Comparison of ENCODE assay signal across 8 cellular contexts in genomic region chr12:104285740-104286537, GRCh38. TPM values are rescaled to one million over a fixed set of nuclear protein-coding genes. Genes with fewer than 3 reads are reported as not detected.
A peak's percentile ranks its signal among the peaks of the same experiment; 100 is the strongest.
DNase-seq lines count a peak whose midpoint lies in the region; ATAC-seq and TF ChIP-seq lines count a peak whose summit lies in the region.

No MANE protein-coding gene starts in this region.

- peak; percentile 52 to 62 for ATAC-seq in lower lobe of right lung
- ATAC-seq in left lobe of liver = no peak

- 66 to 74% methylated on average over 3 of the region's 3 CpGs for WGBS in tibial nerve, 2 donors

- no peak for TF ChIP-seq CTCF in lower lobe of right lung (IDR thresholded peaks at IDR 0.05)
- TF ChIP-seq CTCF in tibial nerve (IDR thresholded peaks at IDR 0.05) = no peak

- no peak for TF ChIP-seq POLR2A in tibial nerve (IDR thresholded peaks at IDR 0.05)

- intact Hi-C loops in lower lobe of right lung (cut with DNase I) = loop anchor here (5.0 kb wide), 1 partner anchor 69 kb away; the partner anchor contains the start of gene TXNRD1

- H3K36me3 ChIP-seq in MG63 (peaks cover 38% of the 10 kb centered on the region), lower lobe of right lung (peaks cover 2% of the 10 kb centered on the region), tibial nerve (peaks cover 0 to 2% (median 0%) of the 10 kb centered on the region in 3 donors)

- H3K27me3 ChIP-seq in MG63 = no peaks in the 10 kb centered on the region
- no peaks in the 10 kb centered on the region for H3K27me3 ChIP-seq in lower lobe of right lung (ENCODE audit: low read depth)
- no peaks in the 10 kb centered on the region for H3K27me3 ChIP-seq in tibial nerve

- peak overlapping the region; percentile 93 for H3K27ac ChIP-seq in lower lobe of right lung
- peak overlapping the region; percentile 49 to 93 (median 92) for H3K27ac ChIP-seq in tibial nerve

- DNase-seq in DMS153 (lab: John Stamatoyannopoulos, UW) = peak; percentile 28
- DNase-seq in MG63 = peak; percentile 49
- peak; percentile 37 for DNase-seq in amniotic epithelial cell (ENCODE audit: low read depth)
- DNase-seq in lower lobe of right lung = peak; percentile 68
- DNase-seq in tibial nerve (ENCODE audit: low spot score in 2 of 2) = no peak
- no peak for DNase-seq in left lobe of liver (ENCODE audit: low spot score)
- no peak for DNase-seq in NCI-H1436 treated with DMSO at 0.1 percent for 48 hours (lab: John Stamatoyannopoulos, UW)
- DNase-seq in NCI-H82 (lab: John Stamatoyannopoulos, UW) = no peak

- peaks cover 37% of the 10 kb centered on the region for H3K4me1 ChIP-seq in lower lobe of right lung
- H3K4me1 ChIP-seq in tibial nerve = peaks cover 0 to 26% (median 21%) of the 10 kb centered on the region in 4 donors

- no peaks in the 10 kb centered on the region for H3K9me3 ChIP-seq in MG63
- H3K9me3 ChIP-seq in lower lobe of right lung = no peaks in the 10 kb centered on the region
- no peaks in the 10 kb centered on the region for H3K9me3 ChIP-seq in tibial nerve

- H3K4me3 ChIP-seq in MG63 (peak overlapping the region; percentile 94), lower lobe of right lung (peak overlapping the region; percentile 82), tibial nerve (peak overlapping the region; percentile 72 to 84 (median 76))

- TF ChIP-seq EP300 in tibial nerve (IDR thresholded peaks at IDR 0.05) = no peak

RNA-seq across cellular contexts. Expression of gene EID3, which starts 17.6 kb away (rescaled TPM):
- 6.0 and 6.8 TPM in 2 replicates for total RNA-seq in MG63 (2014; rRNA removed; shearing (Covaris generic); ENCODE audit: low replicate concordance)
- total RNA-seq in lower lobe of right lung (3.3 TPM), tibial nerve (10 to 100 TPM in 2 of 4 donors, 1 to 10 TPM in 2; 9.6 to 13.2 (median 10.0) TPM), left lobe of liver (1.4 TPM)

Comparison
In these comparisons a context has a peak if more than half of its experiments do, and no peak if none do; other contexts are left out.
1. DNase-seq: peak in DMS153 (single experiment), MG63 (single experiment), amniotic epithelial cell (single experiment) and lower lobe of right lung (single experiment); none in tibial nerve (0 of 2), left lobe of liver (single experiment), NCI-H1436 treated with DMSO at 0.1 percent for 48 hours (single experiment) and NCI-H82 (single experiment).
2. Peak in every context shown above with its lines, with median percentiles within 50 percentile points of each other: H3K4me3 ChIP-seq.